ENCODE assay signal across 9 cellular contexts in genomic region chr15:75178938-75179772, GRCh38. TPM values are rescaled to one million over a fixed set of nuclear protein-coding genes. Genes with fewer than 3 reads are reported as not detected.
A peak's percentile ranks its signal among the peaks of the same experiment; 100 is the strongest.
DNase-seq lines count a peak whose midpoint lies in the region; ATAC-seq, FAIRE-seq and TF ChIP-seq lines count a peak whose summit lies in the region.
"Had no signal": no experiment of that assay in that cellular context is flagged by ENCODE, and none has a peak within 500 bp of the region (broad histone marks: within the 10 kb centered on the region; RNA-seq: fewer than 3 reads in every experiment).

No MANE protein-coding gene starts in this region.

- peak; percentile 3 for ATAC-seq in Right ventricle myocardium inferior
- peak in 1 of 4 donors; percentile 2 for ATAC-seq in pancreas
- ATAC-seq in HG03095 (IDR thresholded peaks at IDR 0.05; ENCODE audit: unreplicated experiment), result no peak
- no peak for ATAC-seq in HG02885 (IDR thresholded peaks at IDR 0.05; ENCODE audit: poor library complexity, unreplicated experiment)

- TF ChIP-seq CTCF in left ventricle myocardium inferior (IDR thresholded peaks at IDR 0.05; ENCODE audit: borderline replicate concordance), result no peak
- TF ChIP-seq CTCF in pancreas (IDR thresholded peaks at IDR 0.05), result no peak

- H3K4me1 ChIP-seq in left ventricle myocardium inferior (peaks cover 42% of the 10 kb centered on the region), pancreas (peaks cover 6 to 32% (median 9%) of the 10 kb centered on the region in 3 donors)

- H3K9me3 ChIP-seq in left ventricle myocardium inferior (replicated peaks), result no peaks in the 10 kb centered on the region
- no peaks in the 10 kb centered on the region for H3K9me3 ChIP-seq in pancreas

- intact Hi-C loops in Right ventricle myocardium inferior (cut with DNase I) (loop anchor here (2.0 kb wide), 1 partner anchor 24 kb away; no protein-coding TSS in a partner anchor), cardiac septum (cut with DNase I) (no loop called here), left ventricle myocardium inferior (cut with micrococcal nuclease) (no loop called here), pancreas (cut with DNase I) (no loop called here)

- H3K36me3 ChIP-seq in left ventricle myocardium inferior (no peaks in the 10 kb centered on the region), pancreas (no peaks in the 10 kb centered on the region)

- H3K4me3 ChIP-seq in left ventricle myocardium inferior (peak overlapping the region; percentile 63), pancreas (peak overlapping the region in 2 of 4 donors; percentile 20 to 26)

- FAIRE-seq in pancreas (lab: Jason Lieb, UNC), result no peak

- H3K27ac ChIP-seq in left ventricle myocardium inferior (replicated peaks) (peak overlapping the region; percentile 65), pancreas (peak overlapping the region; percentile 45 to 77 (median 52))

- DNase-seq in Right ventricle myocardium inferior (ENCODE audit: missing footprints), result no peak
- no peak for DNase-seq in cardiac septum (ENCODE audit: low spot score)
- no peak for DNase-seq in left ventricle myocardium inferior
- DNase-seq in pancreas, result no peak
- DNase-seq in SKM-1 (lab: John Stamatoyannopoulos, UW; ENCODE audit: unreplicated experiment), result no peak
- DNase-seq in activated CD4-positive, alpha-beta T cell treated with anti-CD3 and anti-CD28 coated beads for 48 hours, result no peak
- DNase-seq: NCI-H1417 treated with DMSO at 0.1 percent for 48 hours had no signal

- 70 to 75% methylated on average over 20 of the region's 20 CpGs for WGBS in pancreas, 2 donors

- H3K27me3 ChIP-seq in left ventricle myocardium inferior (ENCODE audit: low read depth) (no peaks in the 10 kb centered on the region), pancreas (no peaks in the 10 kb centered on the region)

RNA-seq across cellular contexts. Expression of gene C15orf39, which starts 22.5 kb away (rescaled TPM):
- total RNA-seq in Right ventricle myocardium inferior (15.0 TPM), cardiac septum (12.9 TPM), left ventricle myocardium inferior (15.0 TPM), pancreas (10 to 100 TPM in 4 of 6 donors, 1 to 10 TPM in 2; 8.2 to 27.4 (median 16.3) TPM)
- 10 to 100 TPM in 1 of 2 donors, 1 to 10 TPM in 1; 7.9 to 11.1 TPM for polyA plus RNA-seq in pancreas
